24 cellular contexts compared by ENCODE assay signal in genomic region chr11:117572671-117573070, GRCh38.
DNase-seq lines count a peak whose midpoint lies in the region; ATAC-seq and TF ChIP-seq lines count a peak whose summit lies in the region.
"Had no signal": no experiment of that assay in that cellular context is flagged by ENCODE, and none has a peak within 500 bp of the region (broad histone marks: within the 10 kb centered on the region; RNA-seq: fewer than 3 reads in every experiment).

No MANE protein-coding gene starts in this region.

- H3K4me3 ChIP-seq in BLaER1 treated with 17β-estradiol and CSF1 and Interleukin-3, amounts not matched to agents 10 nM and 100 nM, result no peak overlapping the region
- H3K4me3 ChIP-seq in esophagus muscularis mucosa, result no peak overlapping the region
- H3K4me3 ChIP-seq: GM12878, GM23338, HAP-1, MG63, SK-N-MC had no signal

- H3K4me1 ChIP-seq in BLaER1 treated with 17β-estradiol and CSF1 and Interleukin-3, amounts not matched to agents 10 nM and 100 nM, result peaks cover 8 to 21% (median 16%) of the 10 kb centered on the region in 10 experiments; a peak in 19 of 20 replicates
- H3K4me1 ChIP-seq in esophagus muscularis mucosa, result no peaks in the 10 kb centered on the region
- H3K4me1 ChIP-seq: HAP-1 had no signal

- H3K36me3 ChIP-seq in BLaER1 treated with 17β-estradiol and CSF1 and Interleukin-3, amounts not matched to agents 10 nM and 100 nM, result no peaks in the 10 kb centered on the region
- H3K36me3 ChIP-seq in esophagus muscularis mucosa, result no peaks in the 10 kb centered on the region
- H3K36me3 ChIP-seq: HAP-1, MG63 had no signal

- peak overlapping the region in 1 of 11 experiments; percentile 39; a peak in 1 of 22 replicates for H3K9ac ChIP-seq in BLaER1 treated with 17β-estradiol and CSF1 and Interleukin-3, amounts not matched to agents 10 nM and 100 nM

- TF ChIP-seq POLR2A in esophagus muscularis mucosa (IDR thresholded peaks at IDR 0.05; ENCODE audit: low read depth), result no peak

- DNase-seq in NCI-H748 (lab: John Stamatoyannopoulos, UW; ENCODE audit: unreplicated experiment) (peak; percentile 31), NCI-H748 treated with DMSO at 0.1 percent for 48 hours (lab: John Stamatoyannopoulos, UW) (no peak), NCI-H526 (lab: John Stamatoyannopoulos, UW) (peak; percentile 68 to 81), substantia nigra (lab: John Stamatoyannopoulos, UW) (no peak), NCI-H345 (lab: John Stamatoyannopoulos, UW) (no peak), esophagus muscularis mucosa (ENCODE audit: extremely low spot score) (no peak)
- DNase-seq: C1 segment of cervical spinal cord; CD4-positive, alpha-beta memory T cell; COR-L47; EL; HFFc6; KG1; MG63; NCI-H2171; NCI-H226; RPMI8226; SIG-M5; T-helper 2 cell had no signal

- ATAC-seq in HG02973 (IDR thresholded peaks at IDR 0.05; ENCODE audit: unreplicated experiment), result no peak
- ATAC-seq: GM12878, GM23338 had no signal

- intact Hi-C loops in esophagus muscularis mucosa (cut with DNase I), result no loop called here

- no peak for TF ChIP-seq CTCF in esophagus muscularis mucosa (IDR thresholded peaks at IDR 0.05)

- no peak for TF ChIP-seq EP300 in esophagus muscularis mucosa (IDR thresholded peaks at IDR 0.05)

- H3K27ac ChIP-seq in BLaER1 treated with 17β-estradiol and CSF1 and Interleukin-3, amounts not matched to agents 10 nM and 100 nM, result peak overlapping the region in 7 of 11 experiments; percentile 32 to 70 (median 56); a peak in 10 of 22 replicates
- H3K27ac ChIP-seq in substantia nigra (ENCODE audit: low read depth, low read length, poor library complexity, severe bottlenecking), result peak overlapping the region; percentile 38
- H3K27ac ChIP-seq in esophagus muscularis mucosa (replicated peaks in 1 of 4), result no peak overlapping the region
- H3K27ac ChIP-seq: SK-N-MC had no signal

- H4K20me1 ChIP-seq in BLaER1 treated with 17β-estradiol and CSF1 and Interleukin-3, amounts not matched to agents 10 nM and 100 nM, result no peaks in the 10 kb centered on the region

- peak overlapping the region; percentile 42 to 66 (median 61) for H3K4me2 ChIP-seq in BLaER1 treated with 17β-estradiol and CSF1 and Interleukin-3, amounts not matched to agents 10 nM and 100 nM
- H3K4me2 ChIP-seq: GM23338 had no signal

- 0 out of 22 replicates have a peak, but pooled peaks cover 0 to 3% (median 0%) of the 10 kb centered on the region in 11 experiments for H3K9me3 ChIP-seq in BLaER1 treated with 17β-estradiol and CSF1 and Interleukin-3, amounts not matched to agents 10 nM and 100 nM (replicated peaks in 1 of 11)
- H3K9me3 ChIP-seq in esophagus muscularis mucosa, result no peaks in the 10 kb centered on the region
- H3K9me3 ChIP-seq: HAP-1, MG63 had no signal

- WGBS in esophagus muscularis mucosa, result 89% methylated on average over 5 of the region's 5 CpGs

- no peaks in the 10 kb centered on the region for H3K27me3 ChIP-seq in BLaER1 treated with 17β-estradiol and CSF1 and Interleukin-3, amounts not matched to agents 10 nM and 100 nM
- no peaks in the 10 kb centered on the region for H3K27me3 ChIP-seq in esophagus muscularis mucosa
- H3K27me3 ChIP-seq: MG63 had no signal

Comparison
In these comparisons a context has a peak if more than half of its experiments do, and no peak if none do; other contexts are left out.
1. DNase-seq: peak in NCI-H748 (single experiment) and NCI-H526 (2 of 2); none in NCI-H748 treated with DMSO at 0.1 percent for 48 hours (single experiment), substantia nigra (0 of 49), NCI-H345 (single experiment) and esophagus muscularis mucosa (single experiment).
2. H3K27ac ChIP-seq: peak in BLaER1 treated with 17β-estradiol and CSF1 and Interleukin-3, amounts not matched to agents 10 nM and 100 nM (7 of 11) and substantia nigra (single experiment); none in esophagus muscularis mucosa (0 of 4).